1 cellular context compared by ENCODE assay signal in the genomic region with DNA sequence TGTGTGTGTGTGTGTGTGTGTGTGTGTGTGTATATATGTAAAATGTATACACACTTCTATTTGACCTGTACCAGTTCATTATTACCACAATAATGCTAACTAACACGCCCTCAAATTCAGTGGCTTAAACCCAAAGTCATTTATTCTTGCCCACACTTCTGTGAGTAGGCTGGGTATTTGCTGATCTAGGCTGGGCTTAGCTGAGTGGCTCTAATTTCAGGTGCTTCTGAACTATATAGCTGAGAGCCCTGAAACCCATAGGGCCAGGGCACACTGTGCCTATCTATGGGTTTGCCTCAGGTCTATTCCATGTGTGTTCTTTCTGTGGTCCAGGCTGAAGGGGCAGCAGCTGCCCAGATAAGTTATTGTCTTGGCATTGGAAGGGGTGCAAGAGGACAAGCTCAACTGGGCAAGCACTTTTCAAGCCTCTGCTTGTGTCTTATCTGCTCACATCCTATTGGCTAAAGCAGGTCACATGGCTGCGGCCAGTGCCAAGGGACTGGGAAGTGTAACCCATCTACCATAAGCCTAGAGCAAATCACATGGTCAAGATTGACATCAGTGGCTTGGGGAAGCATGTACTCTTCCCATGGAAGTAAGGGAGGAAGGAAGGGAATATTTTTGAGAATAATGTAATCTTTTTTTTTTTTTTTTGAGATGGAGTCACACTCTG.
A peak's percentile ranks its signal among the peaks of the same experiment; 100 is the strongest.
TF ChIP-seq lines count a peak whose summit lies in the region.

No MANE protein-coding gene starts in this region.

TF ChIP-seq in IMR-90, 13 proteins besides CTCF, POLR2A, EP300 and RAD21:
- TF ChIP-seq MAZ (IDR thresholded peaks at IDR 0.05; ENCODE audit: borderline replicate concordance, low read depth, low read length) (no peak), FOS (IDR thresholded peaks at IDR 0.05; ENCODE audit: low read depth, low read length) (no peak), RCOR1 (IDR thresholded peaks at IDR 0.05; ENCODE audit: insufficient replicate concordance, low read length) (no peak), CHD1 (IDR thresholded peaks at IDR 0.05; ENCODE audit: low read depth, low read length) (no peak), BHLHE40 (IDR thresholded peaks at IDR 0.05; ENCODE audit: low read depth, low read length) (no peak), MAFK (IDR thresholded peaks at IDR 0.05; ENCODE audit: low read depth, low read length) (no peak)
- TF ChIP-seq, protein P1, sequence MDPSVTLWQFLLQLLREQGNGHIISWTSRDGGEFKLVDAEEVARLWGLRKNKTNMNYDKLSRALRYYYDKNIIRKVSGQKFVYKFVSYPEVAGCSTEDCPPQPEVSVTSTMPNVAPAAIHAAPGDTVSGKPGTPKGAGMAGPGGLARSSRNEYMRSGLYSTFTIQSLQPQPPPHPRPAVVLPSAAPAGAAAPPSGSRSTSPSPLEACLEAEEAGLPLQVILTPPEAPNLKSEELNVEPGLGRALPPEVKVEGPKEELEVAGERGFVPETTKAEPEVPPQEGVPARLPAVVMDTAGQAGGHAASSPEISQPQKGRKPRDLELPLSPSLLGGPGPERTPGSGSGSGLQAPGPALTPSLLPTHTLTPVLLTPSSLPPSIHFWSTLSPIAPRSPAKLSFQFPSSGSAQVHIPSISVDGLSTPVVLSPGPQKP (IDR thresholded peaks at IDR 0.05; ENCODE audit: borderline replicate concordance, low read depth, low read length) = no peak
- TF ChIP-seq, protein P2, sequence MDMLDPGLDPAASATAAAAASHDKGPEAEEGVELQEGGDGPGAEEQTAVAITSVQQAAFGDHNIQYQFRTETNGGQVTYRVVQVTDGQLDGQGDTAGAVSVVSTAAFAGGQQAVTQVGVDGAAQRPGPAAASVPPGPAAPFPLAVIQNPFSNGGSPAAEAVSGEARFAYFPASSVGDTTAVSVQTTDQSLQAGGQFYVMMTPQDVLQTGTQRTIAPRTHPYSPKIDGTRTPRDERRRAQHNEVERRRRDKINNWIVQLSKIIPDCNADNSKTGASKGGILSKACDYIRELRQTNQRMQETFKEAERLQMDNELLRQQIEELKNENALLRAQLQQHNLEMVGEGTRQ (IDR thresholded peaks at IDR 0.05; ENCODE audit: low read depth, low read length) = peak; percentile 40; the same call in 1 of the 2 replicates
